Comparison of ENCODE assay signal across 18 cellular contexts in genomic region chr3:43009547-43009946, GRCh38. TPM values are rescaled to one million over a fixed set of nuclear protein-coding genes. Genes with fewer than 3 reads are reported as not detected.
DNase-seq lines count a peak whose midpoint lies in the region; ATAC-seq and TF ChIP-seq lines count a peak whose summit lies in the region.
"Had no signal": no experiment of that assay in that cellular context is flagged by ENCODE, and none has a peak within 500 bp of the region (broad histone marks: within the 10 kb centered on the region; RNA-seq: fewer than 3 reads in every experiment).

No MANE protein-coding gene starts in this region.

- no peak for ATAC-seq in natural killer cell
- ATAC-seq in natural killer cell treated with Interleukin-12 subunit alpha and Interleukin-12 subunit beta and Interleukin-15 and Interleukin-18, amount 100 ng/mL, for 72 hours: no peak
- ATAC-seq in left lobe of liver: peak; percentile 76

- peak overlapping the region; percentile 17 for H3K4me3 Mint-ChIP-seq in natural killer cell
- H3K4me3 Mint-ChIP-seq in natural killer cell treated with Interleukin-12 subunit alpha and Interleukin-12 subunit beta and Interleukin-15 and Interleukin-18, amount 100 ng/mL, for 72 hours: no peak overlapping the region
- H3K4me3 Mint-ChIP-seq: CD8-positive, alpha-beta memory T cell had no signal

- peak overlapping the region in 1 of 2 donors; percentile 43 for H3K27ac Mint-ChIP-seq in natural killer cell
- no peak overlapping the region for H3K27ac Mint-ChIP-seq in natural killer cell treated with Interleukin-12 subunit alpha and Interleukin-12 subunit beta and Interleukin-15 and Interleukin-18, amount 100 ng/mL, for 72 hours
- H3K27ac Mint-ChIP-seq: CD8-positive, alpha-beta memory T cell had no signal

- H3K27ac ChIP-seq in WERI-Rb-1: no peak overlapping the region
- H3K27ac ChIP-seq: BLaER1 treated with 17β-estradiol and CSF1 and Interleukin-3, amounts not matched to agents 10 nM and 100 nM had no signal

- H3K9me3 ChIP-seq in WERI-Rb-1 (ENCODE audit: severe bottlenecking): no peaks in the 10 kb centered on the region

- no peaks in the 10 kb centered on the region for H3K4me1 Mint-ChIP-seq in natural killer cell
- H3K4me1 Mint-ChIP-seq in natural killer cell treated with Interleukin-12 subunit alpha and Interleukin-12 subunit beta and Interleukin-15 and Interleukin-18, amount 100 ng/mL, for 72 hours (ENCODE audit: low read depth in 2 of 2): no peaks in the 10 kb centered on the region

- peaks cover 11% of the 10 kb centered on the region for H3K27me3 ChIP-seq in WERI-Rb-1 (ENCODE audit: insufficient read depth, low read depth, severe bottlenecking)
- H3K27me3 ChIP-seq: BLaER1 treated with 17β-estradiol and CSF1 and Interleukin-3, amounts not matched to agents 10 nM and 100 nM had no signal

- intact Hi-C loops in natural killer cell (cut with micrococcal nuclease) (no loop called here), head of caudate nucleus (cut with DNase I) (no loop called here)

- no peaks in the 10 kb centered on the region for H3K36me3 ChIP-seq in WERI-Rb-1
- H3K36me3 ChIP-seq: BLaER1 treated with 17β-estradiol and CSF1 and Interleukin-3, amounts not matched to agents 10 nM and 100 nM had no signal

- no peak overlapping the region for H3K4me3 ChIP-seq in WERI-Rb-1 (ENCODE audit: low read depth, low read length)
- H3K4me3 ChIP-seq: BLaER1 treated with 17β-estradiol and CSF1 and Interleukin-3, amounts not matched to agents 10 nM and 100 nM had no signal

- no peaks in the 10 kb centered on the region for H3K9me3 Mint-ChIP-seq in natural killer cell
- H3K9me3 Mint-ChIP-seq in natural killer cell treated with Interleukin-12 subunit alpha and Interleukin-12 subunit beta and Interleukin-15 and Interleukin-18, amount 100 ng/mL, for 72 hours: no peaks in the 10 kb centered on the region

- TF ChIP-seq CTCF in natural killer cell (IDR thresholded peaks at IDR 0.05) (no peak), WERI-Rb-1 (IDR thresholded peaks at IDR 0.05; ENCODE audit: low read depth, low read length) (peak; percentile 38; the same call in 1 of the 2 replicates)

- H3K36me3 Mint-ChIP-seq in natural killer cell: no peaks in the 10 kb centered on the region
- no peaks in the 10 kb centered on the region for H3K36me3 Mint-ChIP-seq in natural killer cell treated with Interleukin-12 subunit alpha and Interleukin-12 subunit beta and Interleukin-15 and Interleukin-18, amount 100 ng/mL, for 72 hours

- DNase-seq in natural killer cell (no peak), WERI-Rb-1 (no peak), left lobe of liver (ENCODE audit: low spot score) (no peak), head of caudate nucleus (no peak), glomerular visceral epithelial cell (ENCODE audit: extremely low spot score) (no peak)
- DNase-seq in natural killer cell treated with Interleukin-12 subunit alpha and Interleukin-12 subunit beta and Interleukin-15 and Interleukin-18, amount 100 ng/mL, for 72 hours (ENCODE audit: low spot score): no peak
- no peak for DNase-seq in activated CD4-positive, alpha-beta T cell treated with anti-CD3 and anti-CD28 coated beads, Interleukin-2, amount 50 U/mL, for 1 hour
- DNase-seq: CD8-positive, alpha-beta memory T cell; DMS79; HCEC 1CT; KBM-7; NCI-H1694 treated with DMSO at 0.1 percent for 48 hours; NCI-H510A treated with DMSO at 0.1 percent for 48 hours; NCI-H82; OCI-M1; RPMI8226; SIG-M5 had no signal

- H3K27me3 Mint-ChIP-seq in natural killer cell (ENCODE audit: low read depth in 2 of 2): no peaks in the 10 kb centered on the region
- H3K27me3 Mint-ChIP-seq in natural killer cell treated with Interleukin-12 subunit alpha and Interleukin-12 subunit beta and Interleukin-15 and Interleukin-18, amount 100 ng/mL, for 72 hours: peaks cover 0 to 8% of the 10 kb centered on the region in 2 donors

RNA-seq across cellular contexts. Expression of gene GASK1A, which starts 30.4 kb away (rescaled TPM):
- total RNA-seq in natural killer cell (under 1 TPM in 2 of 3 donors, not detected in 1; 0.12 to 0.34 TPM), left lobe of liver (19.9 TPM)
- total RNA-seq in natural killer cell treated with Interleukin-12 subunit alpha and Interleukin-12 subunit beta and Interleukin-15 and Interleukin-18, amount 100 ng/mL, for 72 hours: under 1 TPM in 1 of 2 donors, not detected in 1; 0.29 TPM
- total RNA-seq: CD8-positive, alpha-beta memory T cell had no signal

Comparison
In these comparisons a context has a peak if more than half of its experiments do, and no peak if none do; other contexts are left out.
1. RNA of gene GASK1A, which starts 30.4 kb away (total RNA-seq): 19.9 TPM in left lobe of liver (single experiment); 0.29 TPM in natural killer cell treated with Interleukin-12 subunit alpha and Interleukin-12 subunit beta and Interleukin-15 and Interleukin-18, amount 100 ng/mL, for 72 hours and 0.12 to 0.34 TPM in natural killer cell; every median in the first group is over 10 times any median in the second.